ENCODE assay signal across 8 cellular contexts in genomic region chr19:7348587-7349230, GRCh38. TPM values are rescaled to one million over a fixed set of nuclear protein-coding genes. Genes with fewer than 3 reads are reported as not detected.
A peak's percentile ranks its signal among the peaks of the same experiment; 100 is the strongest.
DNase-seq lines count a peak whose midpoint lies in the region; ATAC-seq, FAIRE-seq and TF ChIP-seq lines count a peak whose summit lies in the region.

TSS of gene ARHGEF18 (plus strand) at chr19:7348937. CDS start at chr19:7362891, 13,954 bp downstream.

- H3K9me3 Mint-ChIP-seq in CD4-positive, alpha-beta memory T cell: peaks cover 0 to 11% (median 6%) of the 10 kb centered on the region in 8 donors

- POLR2A ChIA-PET in CD4-positive, alpha-beta memory T cell (lab: Charles Lee; ENCODE audit: partially characterized antibody): interaction anchor here (0.6 to 4.3 kb wide), 35 partner anchors 8 to 1387 kb away, joined by 3 to 50 read pairs (median 5); partner anchors contain the start of genes MCOLN1, PET100, PEX11G and TIMM44

- 64 to 76% (median 71%) methylated on average over 9 to 13 of the region's 13 CpGs for WGBS in heart left ventricle, 4 donors

- no peak for TF ChIP-seq POLR2A in heart left ventricle (IDR thresholded peaks at IDR 0.05)

- H3K27ac ChIP-seq in CD4-positive, alpha-beta memory T cell (ENCODE audit: low read depth, low read length): peak within 1 kb of the TSS; percentile 74
- peak within 1 kb of the TSS in 1 of 12 donors; percentile 86 for H3K27ac ChIP-seq in heart left ventricle
- no peak within 1 kb of the TSS for H3K27ac ChIP-seq in coronary artery

- intact Hi-C loops in CD4-positive, alpha-beta memory T cell (cut with micrococcal nuclease): loop anchor here (5.0 kb wide), 1 partner anchor 151 kb away; no protein-coding TSS in a partner anchor
- intact Hi-C loops in heart left ventricle (cut with DNase I): no loop called here

- H3K27ac Mint-ChIP-seq in CD4-positive, alpha-beta memory T cell: peak within 1 kb of the TSS; percentile 89 to 99 (median 95)

- ATAC-seq in heart left ventricle: peak; percentile 57 to 81 (median 64)

- CTCF ChIA-PET in CD4-positive, alpha-beta memory T cell (lab: Charles Lee; ENCODE audit: partially characterized antibody): interaction anchor here (0.8 to 8.1 kb wide), 11 partner anchors 8 to 200 kb away, joined by 3 to 123 read pairs (median 5); no protein-coding TSS in a partner anchor

- no peak for FAIRE-seq in RCC 7860 (lab: Jason Lieb, UNC)

- peak; percentile 62 to 75 (median 71) for DNase-seq in CD4-positive, alpha-beta memory T cell
- DNase-seq in NOMO-1 (lab: John Stamatoyannopoulos, UW; ENCODE audit: unreplicated experiment in 2 of 2) (peak; percentile 93 to 95), heart left ventricle (peak in 3 of 5 donors; percentile 30 to 72 (median 35)), NCI-H1048 (lab: John Stamatoyannopoulos, UW) (no peak), RCC 7860 (ENCODE audit: low spot score) (no peak), coronary artery (ENCODE audit: low spot score) (no peak)
- DNase-seq in activated T-cell treated with anti-CD3 and anti-CD28 coated beads, Interleukin-2, amount 50 U/mL, for 48 hours: peak; percentile 74 to 75
- DNase-seq in stimulated activated CD4-positive, alpha-beta T cell treated with anti-CD3 and anti-CD28 coated beads, Interleukin-4, amount 100 ng/mL, for 4 hours: peak; percentile 46 to 57

- peaks cover 22 to 33% of the 10 kb centered on the region in 2 donors for H3K36me3 Mint-ChIP-seq in CD4-positive, alpha-beta memory T cell

- peaks cover 77% of the 10 kb centered on the region for H3K4me1 ChIP-seq in CD4-positive, alpha-beta memory T cell (ENCODE audit: insufficient read depth, low read length)
- H3K4me1 ChIP-seq in heart left ventricle: peaks cover 0 to 32% (median 0%) of the 10 kb centered on the region in 12 donors

- peak within 1 kb of the TSS; percentile 96 to 100 for H3K4me3 ChIP-seq in CD4-positive, alpha-beta memory T cell (ENCODE audit: low read length in 2 of 2)
- H3K4me3 ChIP-seq in heart left ventricle (peak within 1 kb of the TSS in 3 of 12 donors; percentile 4 to 56 (median 33)), coronary artery (no peak within 1 kb of the TSS)

- no peaks in the 10 kb centered on the region for H3K27me3 ChIP-seq in CD4-positive, alpha-beta memory T cell (ENCODE audit: insufficient read depth, low read length)
- H3K27me3 ChIP-seq in heart left ventricle: no peaks in the 10 kb centered on the region

- H3K27me3 Mint-ChIP-seq in CD4-positive, alpha-beta memory T cell: no peaks in the 10 kb centered on the region

- peak within 1 kb of the TSS; percentile 93 to 100 (median 98) for H3K4me3 Mint-ChIP-seq in CD4-positive, alpha-beta memory T cell

- H3K9me3 ChIP-seq in CD4-positive, alpha-beta memory T cell (ENCODE audit: control insufficient read depth in 1 of 2, low read length in 2 of 2): no peaks in the 10 kb centered on the region
- peaks cover 0 to 14% (median 5%) of the 10 kb centered on the region in 12 donors for H3K9me3 ChIP-seq in heart left ventricle

- H3K36me3 ChIP-seq in CD4-positive, alpha-beta memory T cell (ENCODE audit: insufficient read depth, low read length): no peaks in the 10 kb centered on the region
- H3K36me3 ChIP-seq in heart left ventricle: no peaks in the 10 kb centered on the region

- H3K4me1 Mint-ChIP-seq in CD4-positive, alpha-beta memory T cell: peaks cover 39 to 81% (median 58%) of the 10 kb centered on the region in 4 donors

- TF ChIP-seq CTCF in heart left ventricle (IDR thresholded peaks at IDR 0.05) (no peak), coronary artery (IDR thresholded peaks at IDR 0.05) (no peak)

RNA-seq across cellular contexts. Expression of gene ARHGEF18, which starts in this region (rescaled TPM):
- total RNA-seq in CD4-positive, alpha-beta memory T cell: 10 to 100 TPM; 82.3 to 83.8 TPM
- 10 to 100 TPM in 1 of 2 donors, 1 to 10 TPM in 1; 2.2 to 11.1 TPM for polyA plus RNA-seq in CD4-positive, alpha-beta memory T cell
- total RNA-seq in heart left ventricle: 10 to 100 TPM in 3 of 9 donors, 1 to 10 TPM in 6; 6.5 to 15.1 (median 9.1) TPM
- polyA plus RNA-seq in heart left ventricle: 10 to 100 TPM in 1 of 2 donors, 1 to 10 TPM in 1; 4.1 to 13.3 TPM

Comparison
In these comparisons a context has a peak if more than half of its experiments do, and no peak if none do; other contexts are left out.
1. RNA of gene ARHGEF18 (total RNA-seq): 82.3 to 83.8 TPM in CD4-positive, alpha-beta memory T cell; 6.5 to 15.1 TPM in heart left ventricle; every median in the first group is over 4 times any median in the second.
2. DNase-seq: peak in CD4-positive, alpha-beta memory T cell (5 of 5), NOMO-1 (2 of 2), activated T-cell treated with anti-CD3 and anti-CD28 coated beads, Interleukin-2, amount 50 U/mL, for 48 hours (2 of 2), heart left ventricle (3 of 5) and stimulated activated CD4-positive, alpha-beta T cell treated with anti-CD3 and anti-CD28 coated beads, Interleukin-4, amount 100 ng/mL, for 4 hours (2 of 2); none in NCI-H1048 (single experiment), RCC 7860 (single experiment) and coronary artery (single experiment).